Comparison of ENCODE assay signal across 8 cellular contexts in the genomic region with DNA sequence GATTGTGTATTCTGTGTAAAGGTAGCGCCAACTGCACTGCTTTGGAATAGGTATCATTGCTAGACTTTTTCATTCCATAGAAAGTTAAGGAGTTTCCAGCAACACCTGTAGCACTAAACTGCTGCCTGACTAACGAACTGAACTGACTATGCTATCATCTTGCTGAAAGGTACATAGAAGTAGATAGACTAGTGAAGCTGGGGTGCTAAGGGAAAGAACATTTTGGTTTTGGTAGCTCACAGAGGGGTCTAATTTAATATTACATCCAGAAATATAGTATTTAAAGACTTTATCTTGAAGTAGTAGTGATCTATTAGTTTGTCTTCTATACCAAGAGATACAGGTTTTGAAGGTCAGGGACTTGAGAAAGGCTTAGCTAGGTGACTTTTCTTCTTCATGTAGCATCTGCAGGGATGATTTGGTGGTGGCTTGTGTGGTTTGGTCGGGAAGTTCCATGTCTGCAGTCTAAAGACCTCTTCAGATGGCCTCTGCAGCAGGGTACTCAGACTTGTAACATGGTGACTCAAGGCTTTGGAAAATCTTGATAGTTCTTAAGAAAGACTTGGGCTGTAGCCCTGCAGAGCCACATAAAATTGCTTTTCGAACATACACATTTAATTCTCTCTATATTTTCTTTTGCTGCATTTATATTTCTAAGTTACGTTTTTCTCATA. TPM values are rescaled to one million over a fixed set of nuclear protein-coding genes. Genes with fewer than 3 reads are reported as not detected.
DNase-seq lines count a peak whose midpoint lies in the region; ATAC-seq and TF ChIP-seq lines count a peak whose summit lies in the region.

No MANE protein-coding gene starts in this region.

- H4K20me1 ChIP-seq in osteoblast (ENCODE audit: insufficient read depth, low read length), result peaks cover 88% of the 10 kb centered on the region

- H3K4me2 ChIP-seq in osteoblast (ENCODE audit: insufficient read depth, low read length), result no peak overlapping the region

- H3K4me1 Mint-ChIP-seq in activated T-helper 17 cell treated with anti-CD3 and anti-CD28 coated beads, Interleukin-2, amount 50 U/mL, for 72 hours, result peaks cover 56% of the 10 kb centered on the region

- no peaks in the 10 kb centered on the region for H3K27me3 ChIP-seq in osteoblast (ENCODE audit: insufficient read depth, low read length)

- peak overlapping the region; percentile 71 for H3K4me3 Mint-ChIP-seq in activated T-helper 17 cell treated with anti-CD3 and anti-CD28 coated beads, Interleukin-2, amount 50 U/mL, for 72 hours

- ATAC-seq in GM18858 (IDR thresholded peaks at IDR 0.05; ENCODE audit: unreplicated experiment), result peak; percentile 45
- peak; percentile 44 for ATAC-seq in HG03097 (IDR thresholded peaks at IDR 0.05; ENCODE audit: low FRiP score, unreplicated experiment)
- peak; percentile 92 for ATAC-seq in activated T-helper 17 cell treated with anti-CD3 and anti-CD28 coated beads, Interleukin-2, amount 50 U/mL, for 72 hours (replicated peaks)

- peaks cover 100% of the 10 kb centered on the region for H3K79me2 ChIP-seq in osteoblast (ENCODE audit: insufficient read depth, low read length)

- H2AFZ ChIP-seq in osteoblast (ENCODE audit: low read length), result no peak overlapping the region

- H3K27me3 Mint-ChIP-seq in activated T-helper 17 cell treated with anti-CD3 and anti-CD28 coated beads, Interleukin-2, amount 50 U/mL, for 72 hours, result no peaks in the 10 kb centered on the region

- no peaks in the 10 kb centered on the region for H3K9me3 ChIP-seq in osteoblast (ENCODE audit: low read depth, low read length)

- H3K36me3 Mint-ChIP-seq in activated T-helper 17 cell treated with anti-CD3 and anti-CD28 coated beads, Interleukin-2, amount 50 U/mL, for 72 hours (ENCODE audit: low read depth), result no peaks in the 10 kb centered on the region

- no peak overlapping the region for H3K27ac ChIP-seq in osteoblast (ENCODE audit: low read depth, low read length)

- TF ChIP-seq CTCF in lower leg skin (IDR thresholded peaks at IDR 0.05), result no peak
- TF ChIP-seq CTCF in osteoblast (IDR thresholded peaks at IDR 0.05; ENCODE audit: extremely low read depth, low read depth, low read length), result no peak

- peak; percentile 62 for DNase-seq in stimulated activated CD4-positive, alpha-beta T cell treated with anti-CD3 and anti-CD28 coated beads, Interleukin-1b, Interleukin-23, amount 100 ng/mL, for 48 hours
- DNase-seq in lower leg skin (ENCODE audit: low spot score in 2 of 2) (no peak), NCI-H748 (lab: John Stamatoyannopoulos, UW; ENCODE audit: unreplicated experiment) (no peak), osteoblast (ENCODE audit: insufficient read length, low spot score, missing footprints) (no peak)
- DNase-seq in central memory CD4-positive, alpha-beta T cell, result no peak

- H3K27ac Mint-ChIP-seq in activated T-helper 17 cell treated with anti-CD3 and anti-CD28 coated beads, Interleukin-2, amount 50 U/mL, for 72 hours, result peak overlapping the region; percentile 73

- intact Hi-C loops in lower leg skin (cut with DNase I; ENCODE audit: low total_unique reads), result no loop called here

- no peak for TF ChIP-seq POLR2A in lower leg skin (IDR thresholded peaks at IDR 0.05)

- peaks cover 42% of the 10 kb centered on the region for H3K4me1 ChIP-seq in osteoblast (ENCODE audit: insufficient read depth, low read length)

- WGBS in lower leg skin, 2 donors, result 69 to 74% methylated on average over 5 of the region's 5 CpGs

- H3K9me3 Mint-ChIP-seq in activated T-helper 17 cell treated with anti-CD3 and anti-CD28 coated beads, Interleukin-2, amount 50 U/mL, for 72 hours, result no peaks in the 10 kb centered on the region

- no peak overlapping the region for H3K4me3 ChIP-seq in lower leg skin (ENCODE audit: low read depth, poor library complexity, severe bottlenecking)
- no peak overlapping the region for H3K4me3 ChIP-seq in osteoblast (ENCODE audit: insufficient read depth, low read length)

- H3K36me3 ChIP-seq in osteoblast (ENCODE audit: insufficient read depth, low read length), result no peaks in the 10 kb centered on the region

RNA-seq across cellular contexts. Expression of a gene that starts 10.2 kb away (rescaled TPM):
- 10 to 100 TPM; 60.0 to 68.3 TPM for total RNA-seq in activated T-helper 17 cell treated with anti-CD3 and anti-CD28 coated beads, Interleukin-2, amount 50 U/mL, for 72 hours
- total RNA-seq in lower leg skin (10 to 100 TPM; 55.4 to 80.0 (median 63.1) TPM), osteoblast (107 and 117 TPM in 2 replicates)
